Comparison of ENCODE assay signal across 5 cellular contexts in genomic region chr16:85533593-85533992, GRCh38.
DNase-seq lines count a peak whose midpoint lies in the region; ATAC-seq, FAIRE-seq and TF ChIP-seq lines count a peak whose summit lies in the region.
"Not testable (repeated sequence)": the region's sequence is repeated elsewhere in the genome, so short reads cannot be mapped to it uniquely, and the experiment has no call there.

No MANE protein-coding gene starts in this region.

- not testable (repeated sequence) for H3K9me3 Mint-ChIP-seq in Caco-2 (ENCODE audit: unreplicated experiment)
- H3K9me3 Mint-ChIP-seq in glutamatergic neuron (ENCODE audit: unreplicated experiment), result peaks cover 17% of the 10 kb centered on the region

- not testable (repeated sequence) for H3K27me3 Mint-ChIP-seq in Caco-2 (ENCODE audit: insufficient read depth, unreplicated experiment)
- H3K27me3 Mint-ChIP-seq in glutamatergic neuron (ENCODE audit: unreplicated experiment), result peaks cover 11% of the 10 kb centered on the region

- peaks cover 62% of the 10 kb centered on the region for H3K4me1 ChIP-seq in Caco-2
- H3K4me1 ChIP-seq in HepG2 (ENCODE audit: insufficient read depth, low read length), result peaks cover 99% of the 10 kb centered on the region
- H3K4me1 ChIP-seq in rectal smooth muscle tissue (ENCODE audit: control insufficient read depth, insufficient read depth, low read length), result not testable (repeated sequence)
- peaks cover 26% of the 10 kb centered on the region for H3K4me1 ChIP-seq in stomach smooth muscle (ENCODE audit: control insufficient read depth, insufficient read depth, low read length)

- TF ChIP-seq POLR2A in HepG2 (IDR thresholded peaks at IDR 0.05; ENCODE audit: insufficient read depth in 1 of 2, low read depth in 2 of 2, low read length in 2 of 2), result not testable (repeated sequence)

- not testable (repeated sequence) for H3K36me3 ChIP-seq in Caco-2 (ENCODE audit: control insufficient read depth, insufficient read depth, low read length); HepG2 (replicated peaks in 1 of 2; ENCODE audit: control insufficient read depth in 1 of 2, insufficient read depth in 2 of 2, low read length in 2 of 2); rectal smooth muscle tissue (ENCODE audit: control insufficient read depth, insufficient read depth, low read length); stomach smooth muscle (ENCODE audit: control insufficient read depth in 2 of 2, insufficient read depth in 2 of 2, low read length in 2 of 2)

- in situ Hi-C loops in HepG2 (cut with HindIII; ENCODE audit: extremely low pct_ligation_motif_present, low pct_unique_long_range_greater_than_20kb), result not testable (repeated sequence)

- not testable (repeated sequence) for H3K27me3 ChIP-seq in Caco-2 (replicated peaks; ENCODE audit: control insufficient read depth, insufficient read depth, low read length); HepG2 (ENCODE audit: control insufficient read depth in 1 of 2, insufficient read depth in 2 of 2, low read length in 2 of 2); rectal smooth muscle tissue (ENCODE audit: control insufficient read depth, insufficient read depth, low read length); stomach smooth muscle (ENCODE audit: control insufficient read depth in 1 of 2, insufficient read depth in 2 of 2, low read length in 2 of 2)

- not testable (repeated sequence) for H3K4me3 ChIP-seq in Caco-2 (ENCODE audit: low read depth, low read length); HepG2 (replicated peaks in 1 of 3; ENCODE audit: insufficient read depth in 1 of 3, low read depth in 2 of 3, low read length in 3 of 3); rectal smooth muscle tissue (ENCODE audit: low read length); stomach smooth muscle (ENCODE audit: low read length in 2 of 2)

- not testable (repeated sequence) for H2AFZ ChIP-seq in HepG2 (ENCODE audit: low read length)

- not testable (repeated sequence) for H3K4me3 Mint-ChIP-seq in Caco-2 (ENCODE audit: unreplicated experiment)
- H3K4me3 Mint-ChIP-seq in glutamatergic neuron (ENCODE audit: unreplicated experiment), result peak overlapping the region; percentile 25

- H3K9ac ChIP-seq in HepG2 (ENCODE audit: insufficient read depth, low read depth, low read length); rectal smooth muscle tissue (ENCODE audit: low read length); stomach smooth muscle (ENCODE audit: low read length in 2 of 2): not testable (repeated sequence)

- CTCF ChIA-PET in Caco-2 (lab: Charles Lee); HepG2 (lab: Yijun Ruan, JAX; ENCODE audit: low intra/inter-chr PET ratio, low total read pairs): not testable (repeated sequence)

- peaks cover 16% of the 10 kb centered on the region for H3K79me2 ChIP-seq in HepG2 (ENCODE audit: insufficient read depth, low read length)

- POLR2A ChIA-PET in Caco-2 (lab: Charles Lee), result not testable (repeated sequence)
- POLR2A ChIA-PET in HepG2 (lab: Yijun Ruan, JAX), result interaction anchor here (8.4 kb wide), 1 partner anchor 19 kb away, joined by 145 read pairs; no protein-coding TSS in a partner anchor

- not testable (repeated sequence) for BruUV-seq in Caco-2 (replicated peaks; lab: Mats Ljungman, UMichigan); HepG2 (replicated peaks; lab: Mats Ljungman, UMichigan)

- peaks cover 22% of the 10 kb centered on the region for H3K36me3 Mint-ChIP-seq in Caco-2 (ENCODE audit: insufficient read depth, unreplicated experiment)
- not testable (repeated sequence) for H3K36me3 Mint-ChIP-seq in glutamatergic neuron (ENCODE audit: unreplicated experiment)

- 96% methylated on average over 8 of the region's 8 CpGs for WGBS in HepG2 (ENCODE audit: low lambda C conversion rate)

- TF ChIP-seq CTCF in Caco-2 (IDR thresholded peaks at IDR 0.05; ENCODE audit: insufficient read depth in 1 of 2, low read depth in 1 of 2, low read length in 1 of 2, severe bottlenecking in 1 of 2, unreplicated experiment in 1 of 2); glutamatergic neuron (IDR thresholded peaks at IDR 0.05; ENCODE audit: partially characterized antibody, unreplicated experiment); HepG2 (CRISPR knock-in tag; IDR thresholded peaks at IDR 0.05): not testable (repeated sequence)

- H3K4me1 Mint-ChIP-seq in Caco-2 (ENCODE audit: low read depth, unreplicated experiment), result peaks cover 46% of the 10 kb centered on the region
- H3K4me1 Mint-ChIP-seq in glutamatergic neuron (ENCODE audit: low read depth, unreplicated experiment), result peaks cover 45% of the 10 kb centered on the region

- not testable (repeated sequence) for H3K27ac ChIP-seq in HepG2 (ENCODE audit: extremely low read length, insufficient read depth, low read length)
- H3K27ac ChIP-seq in rectal smooth muscle tissue (ENCODE audit: low read depth, low read length) (peak overlapping the region; percentile 50), stomach smooth muscle (ENCODE audit: low read length) (peak overlapping the region; percentile 83)

- FAIRE-seq in HepG2 (lab: Jason Lieb, UNC), result not testable (repeated sequence)

- TF ChIP-seq EP300 in HepG2 (IDR thresholded peaks at IDR 0.05; ENCODE audit: low read depth in 2 of 2, low read length in 2 of 2); HepG2 (CRISPR knock-in tag; IDR thresholded peaks at IDR 0.05; ENCODE audit: borderline replicate concordance): not testable (repeated sequence)

- not testable (repeated sequence) for ATAC-seq in HepG2

- not testable (repeated sequence) for TF ChIP-seq RAD21 in HepG2 (CRISPR knock-in tag; IDR thresholded peaks at IDR 0.05)

- DNase-seq in Caco-2; glutamatergic neuron; HepG2 (ENCODE audit: low spot score): not testable (repeated sequence)

- H3K9me3 ChIP-seq in Caco-2; HepG2 (ENCODE audit: low read length); stomach smooth muscle (ENCODE audit: control insufficient read depth in 2 of 2, low read length in 2 of 2): not testable (repeated sequence)

- not testable (repeated sequence) for H4K20me1 ChIP-seq in HepG2 (ENCODE audit: insufficient read depth, low read length)

- peak overlapping the region; percentile 97 for H3K27ac Mint-ChIP-seq in Caco-2 (ENCODE audit: unreplicated experiment)
- H3K27ac Mint-ChIP-seq in glutamatergic neuron (ENCODE audit: unreplicated experiment), result not testable (repeated sequence)

- intact Hi-C loops in Caco-2 (cut with micrococcal nuclease; ENCODE audit: unreplicated experiment); HepG2 (cut with micrococcal nuclease; ENCODE audit: unreplicated experiment): not testable (repeated sequence)

- H3K4me2 ChIP-seq in HepG2 (ENCODE audit: low read depth, low read length), result 0 out of 2 replicates have a peak overlapping the region, but pooled peaks have one; percentile 6

TF ChIP-seq in HepG2, 621 proteins besides CTCF, POLR2A, EP300 and RAD21:
- TF ChIP-seq ARID4A (CRISPR knock-in tag; IDR thresholded peaks at IDR 0.05; ENCODE audit: borderline replicate concordance) (0 out of 2 replicates have a peak, but pooled peaks have one; percentile 21), ZNF770 (CRISPR knock-in tag; IDR thresholded peaks at IDR 0.05) (peak; percentile 93)
